ENCODE assay signal across 1 cellular context in genomic region chr12:113770389-113770865, GRCh38.
TF ChIP-seq lines count a peak whose summit lies in the region.

No MANE protein-coding gene starts in this region.

TF ChIP-seq in HepG2, 621 proteins besides CTCF, POLR2A, EP300 and RAD21 (continued from another document and continues in another):
- TF ChIP-seq ZNF691 (CRISPR knock-in tag; IDR thresholded peaks at IDR 0.05; ENCODE audit: borderline replicate concordance, low read depth) (peak; percentile 24; the same call in 1 of the 2 replicates), ZBTB2 (CRISPR knock-in tag; IDR thresholded peaks at IDR 0.05; ENCODE audit: low read depth) (peak; percentile 30; the same call in 1 of the 2 replicates), NR2F2 (IDR thresholded peaks at IDR 0.05; ENCODE audit: borderline replicate concordance, low read depth) (peak; percentile 96), HDAC2 (CRISPR knock-in tag; IDR thresholded peaks at IDR 0.05) (peak; percentile 95), PHF5A (CRISPR knock-in tag; IDR thresholded peaks at IDR 0.05; ENCODE audit: low read depth, unreplicated experiment) (peak; percentile 72), ZNF619 (CRISPR knock-in tag; IDR thresholded peaks at IDR 0.05) (peak; percentile 75; the same call in 1 of the 2 replicates), PRPF4 (IDR thresholded peaks at IDR 0.05; ENCODE audit: low read depth, low read length, poor library complexity, severe bottlenecking) (no peak), RXRA (CRISPR knock-in tag; IDR thresholded peaks at IDR 0.05) (peak; percentile 97), BRCA1 (CRISPR knock-in tag; IDR thresholded peaks at IDR 0.05) (no peak), ZNF704 (CRISPR knock-in tag; IDR thresholded peaks at IDR 0.05; ENCODE audit: borderline replicate concordance) (no peak), MLX (CRISPR knock-in tag; IDR thresholded peaks at IDR 0.05) (peak; percentile 78), SP5 (CRISPR knock-in tag; IDR thresholded peaks at IDR 0.05; ENCODE audit: borderline replicate concordance, low read depth) (peak; percentile 86), ZNF768 (CRISPR knock-in tag; IDR thresholded peaks at IDR 0.05) (peak; percentile 40; the same call in 1 of the 2 replicates), THAP7 (CRISPR knock-in tag; IDR thresholded peaks at IDR 0.05) (peak; percentile 71), ZNF350 (CRISPR knock-in tag; IDR thresholded peaks at IDR 0.05; ENCODE audit: borderline replicate concordance, low read depth) (peak; percentile 96), SNAPC5 (CRISPR knock-in tag; IDR thresholded peaks at IDR 0.05; ENCODE audit: borderline replicate concordance) (no peak), ZC3H13 (CRISPR knock-in tag; IDR thresholded peaks at IDR 0.05) (0 out of 2 replicates have a peak, but pooled peaks have one; percentile 39), ZNF724P (CRISPR knock-in tag; IDR thresholded peaks at IDR 0.05; ENCODE audit: borderline replicate concordance) (no peak; the same call in 1 of the 2 replicates), TEF (CRISPR knock-in tag; IDR thresholded peaks at IDR 0.05) (no peak), FOXP4 (CRISPR knock-in tag; IDR thresholded peaks at IDR 0.05) (peak; percentile 98), ZMAT3 (CRISPR knock-in tag; conservative IDR thresholded peaks at IDR 0.05) (peak; percentile 91), PITX1 (CRISPR knock-in tag; IDR thresholded peaks at IDR 0.05) (peak; percentile 98), ZNF468 (CRISPR knock-in tag; IDR thresholded peaks at IDR 0.05) (no peak), ZNF556 (CRISPR knock-in tag; IDR thresholded peaks at IDR 0.05; ENCODE audit: borderline replicate concordance) (peak; percentile 78; the same call in 1 of the 2 replicates), CCDC6 (CRISPR knock-in tag; IDR thresholded peaks at IDR 0.05) (peak; percentile 59; the same call in 1 of the 2 replicates), CENPT (CRISPR knock-in tag; IDR thresholded peaks at IDR 0.05; ENCODE audit: low read depth) (no peak), HMG20B (CRISPR knock-in tag; conservative IDR thresholded peaks at IDR 0.05) (peak; percentile 90), HNRNPLL (IDR thresholded peaks at IDR 0.05; ENCODE audit: low read depth, low read length, poor library complexity, severe bottlenecking) (no peak), NFYB (CRISPR knock-in tag; IDR thresholded peaks at IDR 0.05) (peak; percentile 27; the same call in 1 of the 2 replicates), ZNF18 (CRISPR knock-in tag; IDR thresholded peaks at IDR 0.05; ENCODE audit: insufficient replicate concordance) (peak; percentile 90), ZNF772 (CRISPR knock-in tag; IDR thresholded peaks at IDR 0.05) (peak; percentile 91; the same call in 1 of the 2 replicates), ZBTB38 (CRISPR knock-in tag; IDR thresholded peaks at IDR 0.05) (peak; percentile 86), ZNF558 (CRISPR knock-in tag; IDR thresholded peaks at IDR 0.05; ENCODE audit: borderline replicate concordance) (no peak), ZNF317 (CRISPR knock-in tag; IDR thresholded peaks at IDR 0.05) (peak; percentile 83), ZFP41 (CRISPR knock-in tag; IDR thresholded peaks at IDR 0.05; ENCODE audit: borderline replicate concordance) (no peak), FOXP1 (IDR thresholded peaks at IDR 0.05) (peak; percentile 75), FOXP1 (CRISPR knock-in tag; IDR thresholded peaks at IDR 0.05) (peak; percentile 98), SOX6 (IDR thresholded peaks at IDR 0.05) (no peak), SOX6 (CRISPR knock-in tag; IDR thresholded peaks at IDR 0.05) (peak; percentile 95), ZNF143 (CRISPR knock-in tag; IDR thresholded peaks at IDR 0.05) (0 out of 2 replicates have a peak, but pooled peaks have one; percentile 27), HOXA5 (CRISPR knock-in tag; IDR thresholded peaks at IDR 0.05) (peak; percentile 81; the same call in 1 of the 2 replicates), PPARG (CRISPR knock-in tag; conservative IDR thresholded peaks at IDR 0.05) (peak; percentile 90), PHF21A (CRISPR knock-in tag; IDR thresholded peaks at IDR 0.05) (peak; percentile 99), NCOA5 (CRISPR knock-in tag; IDR thresholded peaks at IDR 0.05) (no peak), TAF1 (CRISPR knock-in tag; IDR thresholded peaks at IDR 0.05) (peak; percentile 48; the same call in 1 of the 2 replicates), RFXANK (CRISPR knock-in tag; IDR thresholded peaks at IDR 0.05) (peak; percentile 70; the same call in 1 of the 2 replicates), ZNF441 (CRISPR knock-in tag; IDR thresholded peaks at IDR 0.05; ENCODE audit: borderline replicate concordance) (peak; percentile 87), ZNF383 (CRISPR knock-in tag; IDR thresholded peaks at IDR 0.05; ENCODE audit: borderline replicate concordance) (no peak), REXO4 (CRISPR knock-in tag; IDR thresholded peaks at IDR 0.05; ENCODE audit: borderline replicate concordance) (no peak), MEIS2 (CRISPR knock-in tag; IDR thresholded peaks at IDR 0.05) (peak; percentile 95), ZBTB37 (CRISPR knock-in tag; IDR thresholded peaks at IDR 0.05) (peak; percentile 76; the same call in 1 of the 2 replicates), ZNF749 (CRISPR knock-in tag; IDR thresholded peaks at IDR 0.05; ENCODE audit: borderline replicate concordance) (peak; percentile 44; the same call in 1 of the 2 replicates), ZGPAT (CRISPR knock-in tag; IDR thresholded peaks at IDR 0.05) (peak; percentile 99), EED (CRISPR knock-in tag; IDR thresholded peaks at IDR 0.05) (no peak), RARA (CRISPR knock-in tag; IDR thresholded peaks at IDR 0.05) (peak; percentile 99), MATR3 (CRISPR knock-in tag; IDR thresholded peaks at IDR 0.05) (no peak), HMG20A (CRISPR knock-in tag; IDR thresholded peaks at IDR 0.05; ENCODE audit: borderline replicate concordance) (peak; percentile 93), MTA1 (CRISPR knock-in tag; IDR thresholded peaks at IDR 0.05; ENCODE audit: borderline replicate concordance) (peak; percentile 98; the same call in 1 of the 2 replicates), PHF8 (CRISPR knock-in tag; IDR thresholded peaks at IDR 0.05) (peak; percentile 55), ZBTB3 (CRISPR knock-in tag; IDR thresholded peaks at IDR 0.05; ENCODE audit: borderline replicate concordance, low read depth) (0 out of 2 replicates have a peak, but pooled peaks have one; percentile 58), MED1 (CRISPR knock-in tag; IDR thresholded peaks at IDR 0.05) (peak; percentile 97)
